ENCODE assay signal across 10 cellular contexts in the genomic region with DNA sequence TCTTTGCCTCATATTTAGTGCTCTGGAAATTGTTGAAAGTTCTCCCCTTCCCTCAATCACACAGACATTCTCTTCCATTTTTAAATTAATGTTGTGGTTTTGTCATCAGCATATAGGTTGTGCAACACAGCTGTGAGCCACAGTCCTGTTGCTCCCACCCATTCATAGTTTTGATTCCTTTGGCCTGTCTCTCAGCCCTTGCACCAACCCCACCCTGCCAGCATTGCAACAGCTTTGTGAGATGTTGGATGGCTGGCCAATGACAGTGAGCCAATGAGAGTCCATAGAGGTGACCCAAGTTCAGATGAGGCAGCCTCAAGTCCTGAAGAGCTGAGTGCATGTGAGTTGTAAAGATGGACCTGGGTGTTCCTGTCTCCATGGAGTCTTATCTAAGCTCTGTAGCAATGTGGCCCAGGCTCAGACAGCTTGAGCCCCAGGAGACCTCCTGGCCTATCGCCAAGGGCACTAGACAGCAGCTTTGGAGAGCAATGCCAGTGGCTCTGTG.
A peak's percentile ranks its signal among the peaks of the same experiment; 100 is the strongest.
DNase-seq lines count a peak whose midpoint lies in the region; ATAC-seq and TF ChIP-seq lines count a peak whose summit lies in the region.
"Had no signal": no experiment of that assay in that cellular context is flagged by ENCODE, and none has a peak within 500 bp of the region (broad histone marks: within the 10 kb centered on the region; RNA-seq: fewer than 3 reads in every experiment).

No MANE protein-coding gene starts in this region.

- H3K9me3 Mint-ChIP-seq in T-helper 2 cell treated with Interferon-gamma antibody and Interleukin-4, amounts not matched to agents 5 μg/mL and 100 μg/mL, for 36 hours = peaks cover 14% of the 10 kb centered on the region
- no peaks in the 10 kb centered on the region for H3K9me3 Mint-ChIP-seq in stimulated activated naive B cell treated with anti-CD40 and anti-IgM and Interleukin-4, amounts not matched to agents 10 μg/mL and 1 μg/mL and 100 μg/mL, for 72 hours

- peak; percentile 41 to 75 for ATAC-seq in left cardiac atrium
- ATAC-seq in GM19035 (IDR thresholded peaks at IDR 0.05; ENCODE audit: unreplicated experiment) = no peak
- ATAC-seq in stimulated activated naive B cell treated with anti-CD40 and anti-IgM and Interleukin-4, amounts not matched to agents 10 μg/mL and 1 μg/mL and 100 μg/mL, for 72 hours (replicated peaks) = no peak
- ATAC-seq in GM21717 (IDR thresholded peaks at IDR 0.05; ENCODE audit: unreplicated experiment) = no peak

- POLR2A ChIA-PET in AG04449 (lab: Yijun Ruan, JAX) = interaction anchor here (0.8 to 1.4 kb wide), 2 partner anchors 9 to 989 kb away, joined by 3 to 16 read pairs; partner anchors contain the start of gene ID2

- no peaks in the 10 kb centered on the region for H3K27me3 Mint-ChIP-seq in T-helper 2 cell treated with Interferon-gamma antibody and Interleukin-4, amounts not matched to agents 5 μg/mL and 100 μg/mL, for 36 hours (ENCODE audit: low read depth)
- no peaks in the 10 kb centered on the region for H3K27me3 Mint-ChIP-seq in stimulated activated naive B cell treated with anti-CD40 and anti-IgM and Interleukin-4, amounts not matched to agents 10 μg/mL and 1 μg/mL and 100 μg/mL, for 72 hours

- CTCF ChIA-PET in AG04449 (lab: Yijun Ruan, JAX) = interaction anchor here (1.2 kb wide), 1 partner anchor 33 kb away, joined by 3 read pairs; no protein-coding TSS in a partner anchor

- peak overlapping the region; percentile 57 for H3K4me3 Mint-ChIP-seq in T-helper 2 cell treated with Interferon-gamma antibody and Interleukin-4, amounts not matched to agents 5 μg/mL and 100 μg/mL, for 36 hours
- no peak overlapping the region for H3K4me3 Mint-ChIP-seq in stimulated activated naive B cell treated with anti-CD40 and anti-IgM and Interleukin-4, amounts not matched to agents 10 μg/mL and 1 μg/mL and 100 μg/mL, for 72 hours

- TF ChIP-seq CTCF in AG04449 (IDR thresholded peaks at IDR 0.05; ENCODE audit: insufficient read depth, low read length, missing control alignments) = no peak

- DNase-seq in AG04449 (ENCODE audit: low read depth, low spot score) = peak; percentile 86
- DNase-seq in GM04503 (ENCODE audit: low read depth) = peak; percentile 95
- no peak for DNase-seq in T-helper 2 cell treated with Interferon-gamma antibody and Interleukin-4, amounts not matched to agents 5 μg/mL and 100 μg/mL, for 36 hours (ENCODE audit: low spot score)
- DNase-seq in left cardiac atrium = peak; percentile 63
- DNase-seq in stimulated activated naive B cell treated with anti-CD40 and anti-IgM and Interleukin-4, amounts not matched to agents 10 μg/mL and 1 μg/mL and 100 μg/mL, for 72 hours = no peak
- no peak for DNase-seq in SIG-M5 (lab: John Stamatoyannopoulos, UW)
- DNase-seq: NCI-H510A; stimulated activated CD4-positive, alpha-beta T cell treated with anti-CD3 and anti-CD28 coated beads, Interleukin-12 subunit alpha, Interleukin-12 subunit beta, amount 100 ng/mL, for 4 hours had no signal

- H3K4me1 Mint-ChIP-seq in T-helper 2 cell treated with Interferon-gamma antibody and Interleukin-4, amounts not matched to agents 5 μg/mL and 100 μg/mL, for 36 hours (ENCODE audit: low read depth) = peaks cover 47% of the 10 kb centered on the region
- no peaks in the 10 kb centered on the region for H3K4me1 Mint-ChIP-seq in stimulated activated naive B cell treated with anti-CD40 and anti-IgM and Interleukin-4, amounts not matched to agents 10 μg/mL and 1 μg/mL and 100 μg/mL, for 72 hours

- no peak overlapping the region for H3K4me3 ChIP-seq in AG04449 (ENCODE audit: low read depth, low read length)

- peaks cover 10% of the 10 kb centered on the region for H3K36me3 Mint-ChIP-seq in T-helper 2 cell treated with Interferon-gamma antibody and Interleukin-4, amounts not matched to agents 5 μg/mL and 100 μg/mL, for 36 hours (ENCODE audit: low read depth)
- H3K36me3 Mint-ChIP-seq in stimulated activated naive B cell treated with anti-CD40 and anti-IgM and Interleukin-4, amounts not matched to agents 10 μg/mL and 1 μg/mL and 100 μg/mL, for 72 hours = no peaks in the 10 kb centered on the region

- H3K27ac Mint-ChIP-seq in T-helper 2 cell treated with Interferon-gamma antibody and Interleukin-4, amounts not matched to agents 5 μg/mL and 100 μg/mL, for 36 hours = peak overlapping the region; percentile 88
- H3K27ac Mint-ChIP-seq in stimulated activated naive B cell treated with anti-CD40 and anti-IgM and Interleukin-4, amounts not matched to agents 10 μg/mL and 1 μg/mL and 100 μg/mL, for 72 hours = no peak overlapping the region

- intact Hi-C loops in left cardiac atrium (cut with DNase I) = no loop called here

Comparison
In these comparisons a context has a peak if more than half of its experiments do, and no peak if none do; other contexts are left out.
1. DNase-seq: peak in AG04449 (single experiment), GM04503 (single experiment) and left cardiac atrium (single experiment); none in T-helper 2 cell treated with Interferon-gamma antibody and Interleukin-4, amounts not matched to agents 5 μg/mL and 100 μg/mL, for 36 hours (single experiment), stimulated activated naive B cell treated with anti-CD40 and anti-IgM and Interleukin-4, amounts not matched to agents 10 μg/mL and 1 μg/mL and 100 μg/mL, for 72 hours (single experiment) and SIG-M5 (single experiment).
2. ATAC-seq: peak in left cardiac atrium (2 of 2); none in GM19035 (single experiment), stimulated activated naive B cell treated with anti-CD40 and anti-IgM and Interleukin-4, amounts not matched to agents 10 μg/mL and 1 μg/mL and 100 μg/mL, for 72 hours (0 of 2) and GM21717 (single experiment).